In the genomic region with DNA sequence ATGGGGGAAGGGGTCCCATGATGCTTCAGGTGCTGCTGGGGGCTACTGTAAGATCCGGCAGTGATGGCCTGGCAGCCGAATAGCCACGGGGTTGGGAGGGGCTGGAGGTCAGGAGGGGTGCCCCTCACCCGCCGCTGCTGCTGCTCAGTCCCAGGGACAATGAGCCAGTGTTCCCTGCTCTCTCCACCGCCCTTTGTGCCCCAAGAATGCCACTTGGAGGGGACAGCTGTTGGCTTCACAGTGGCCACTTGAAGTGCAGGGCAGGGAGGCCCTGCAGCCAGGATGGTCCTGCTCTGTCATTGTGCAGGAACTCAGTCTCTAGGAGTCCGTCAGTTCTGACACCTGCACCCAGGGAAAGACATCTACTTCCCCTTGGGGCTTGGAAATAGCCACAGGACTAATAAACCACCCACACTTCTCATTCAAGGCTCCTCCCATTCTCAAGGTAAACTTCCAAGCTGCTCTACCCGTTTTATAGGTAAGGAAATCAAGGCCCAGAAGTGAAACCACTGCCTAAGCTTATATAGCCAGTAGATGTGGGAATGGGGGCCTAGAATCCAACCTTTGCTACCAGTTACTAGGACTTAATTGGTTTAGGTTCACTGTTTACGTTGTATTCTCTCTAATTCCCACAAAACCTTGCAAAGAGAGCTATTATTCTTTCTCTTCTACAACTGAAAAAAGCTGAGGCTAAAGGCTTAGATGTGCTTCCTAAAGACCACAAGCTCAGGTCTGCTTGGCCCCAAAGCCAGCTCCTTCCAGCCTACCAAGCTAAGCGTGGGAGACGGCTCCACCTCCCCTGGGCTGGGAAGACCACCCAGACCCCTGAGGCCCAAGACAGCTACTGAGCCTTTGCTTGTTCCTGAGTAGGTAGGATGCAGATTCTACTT, we compare ENCODE assay signal across 1 cellular context.
TF ChIP-seq lines count a peak whose summit lies in the region.

No MANE protein-coding gene starts in this region.

TF ChIP-seq in HepG2, 621 proteins besides CTCF, POLR2A, EP300 and RAD21 (continued from another document and continues in another):
- TF ChIP-seq, protein P1, sequence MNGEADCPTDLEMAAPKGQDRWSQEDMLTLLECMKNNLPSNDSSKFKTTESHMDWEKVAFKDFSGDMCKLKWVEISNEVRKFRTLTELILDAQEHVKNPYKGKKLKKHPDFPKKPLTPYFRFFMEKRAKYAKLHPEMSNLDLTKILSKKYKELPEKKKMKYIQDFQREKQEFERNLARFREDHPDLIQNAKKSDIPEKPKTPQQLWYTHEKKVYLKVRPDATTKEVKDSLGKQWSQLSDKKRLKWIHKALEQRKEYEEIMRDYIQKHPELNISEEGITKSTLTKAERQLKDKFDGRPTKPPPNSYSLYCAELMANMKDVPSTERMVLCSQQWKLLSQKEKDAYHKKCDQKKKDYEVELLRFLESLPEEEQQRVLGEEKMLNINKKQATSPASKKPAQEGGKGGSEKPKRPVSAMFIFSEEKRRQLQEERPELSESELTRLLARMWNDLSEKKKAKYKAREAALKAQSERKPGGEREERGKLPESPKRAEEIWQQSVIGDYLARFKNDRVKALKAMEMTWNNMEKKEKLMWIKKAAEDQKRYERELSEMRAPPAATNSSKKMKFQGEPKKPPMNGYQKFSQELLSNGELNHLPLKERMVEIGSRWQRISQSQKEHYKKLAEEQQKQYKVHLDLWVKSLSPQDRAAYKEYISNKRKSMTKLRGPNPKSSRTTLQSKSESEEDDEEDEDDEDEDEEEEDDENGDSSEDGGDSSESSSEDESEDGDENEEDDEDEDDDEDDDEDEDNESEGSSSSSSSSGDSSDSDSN (CRISPR knock-in tag; IDR thresholded peaks at IDR 0.05), result peak; percentile 18; the same call in 1 of the 2 replicates
- TF ChIP-seq MZF1 (CRISPR knock-in tag; IDR thresholded peaks at IDR 0.05; ENCODE audit: borderline replicate concordance), result no peak
- TF ChIP-seq, protein P2, sequence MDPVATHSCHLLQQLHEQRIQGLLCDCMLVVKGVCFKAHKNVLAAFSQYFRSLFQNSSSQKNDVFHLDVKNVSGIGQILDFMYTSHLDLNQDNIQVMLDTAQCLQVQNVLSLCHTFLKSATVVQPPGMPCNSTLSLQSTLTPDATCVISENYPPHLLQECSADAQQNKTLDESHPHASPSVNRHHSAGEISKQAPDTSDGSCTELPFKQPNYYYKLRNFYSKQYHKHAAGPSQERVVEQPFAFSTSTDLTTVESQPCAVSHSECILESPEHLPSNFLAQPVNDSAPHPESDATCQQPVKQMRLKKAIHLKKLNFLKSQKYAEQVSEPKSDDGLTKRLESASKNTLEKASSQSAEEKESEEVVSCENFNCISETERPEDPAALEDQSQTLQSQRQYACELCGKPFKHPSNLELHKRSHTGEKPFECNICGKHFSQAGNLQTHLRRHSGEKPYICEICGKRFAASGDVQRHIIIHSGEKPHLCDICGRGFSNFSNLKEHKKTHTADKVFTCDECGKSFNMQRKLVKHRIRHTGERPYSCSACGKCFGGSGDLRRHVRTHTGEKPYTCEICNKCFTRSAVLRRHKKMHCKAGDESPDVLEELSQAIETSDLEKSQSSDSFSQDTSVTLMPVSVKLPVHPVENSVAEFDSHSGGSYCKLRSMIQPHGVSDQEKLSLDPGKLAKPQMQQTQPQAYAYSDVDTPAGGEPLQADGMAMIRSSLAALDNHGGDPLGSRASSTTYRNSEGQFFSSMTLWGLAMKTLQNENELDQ (CRISPR knock-in tag; IDR thresholded peaks at IDR 0.05; ENCODE audit: borderline replicate concordance), result 0 out of 2 replicates have a peak, but pooled peaks have one; percentile 35
- TF ChIP-seq ATF1 (CRISPR knock-in tag; IDR thresholded peaks at IDR 0.05), result no peak
- 0 out of 2 replicates have a peak, but pooled peaks have one; percentile 48 for TF ChIP-seq BORCS8-MEF2B (CRISPR knock-in tag; IDR thresholded peaks at IDR 0.05)
- TF ChIP-seq HNF4A (CRISPR knock-in tag; IDR thresholded peaks at IDR 0.05), result peak; percentile 54
- TF ChIP-seq HOXD1 (CRISPR knock-in tag; IDR thresholded peaks at IDR 0.05), result no peak
- peak; percentile 23 for TF ChIP-seq TEAD3 (CRISPR knock-in tag; optimal IDR thresholded peaks at IDR 0.05; ENCODE audit: borderline replicate concordance)
- peak; percentile 47; the same call in 1 of the 2 replicates for TF ChIP-seq TARDBP (CRISPR knock-in tag; IDR thresholded peaks at IDR 0.05)
- peak; percentile 48; the same call in 1 of the 2 replicates for TF ChIP-seq ZNF788 (CRISPR knock-in tag; IDR thresholded peaks at IDR 0.05; ENCODE audit: borderline replicate concordance)
- TF ChIP-seq, protein P3, sequence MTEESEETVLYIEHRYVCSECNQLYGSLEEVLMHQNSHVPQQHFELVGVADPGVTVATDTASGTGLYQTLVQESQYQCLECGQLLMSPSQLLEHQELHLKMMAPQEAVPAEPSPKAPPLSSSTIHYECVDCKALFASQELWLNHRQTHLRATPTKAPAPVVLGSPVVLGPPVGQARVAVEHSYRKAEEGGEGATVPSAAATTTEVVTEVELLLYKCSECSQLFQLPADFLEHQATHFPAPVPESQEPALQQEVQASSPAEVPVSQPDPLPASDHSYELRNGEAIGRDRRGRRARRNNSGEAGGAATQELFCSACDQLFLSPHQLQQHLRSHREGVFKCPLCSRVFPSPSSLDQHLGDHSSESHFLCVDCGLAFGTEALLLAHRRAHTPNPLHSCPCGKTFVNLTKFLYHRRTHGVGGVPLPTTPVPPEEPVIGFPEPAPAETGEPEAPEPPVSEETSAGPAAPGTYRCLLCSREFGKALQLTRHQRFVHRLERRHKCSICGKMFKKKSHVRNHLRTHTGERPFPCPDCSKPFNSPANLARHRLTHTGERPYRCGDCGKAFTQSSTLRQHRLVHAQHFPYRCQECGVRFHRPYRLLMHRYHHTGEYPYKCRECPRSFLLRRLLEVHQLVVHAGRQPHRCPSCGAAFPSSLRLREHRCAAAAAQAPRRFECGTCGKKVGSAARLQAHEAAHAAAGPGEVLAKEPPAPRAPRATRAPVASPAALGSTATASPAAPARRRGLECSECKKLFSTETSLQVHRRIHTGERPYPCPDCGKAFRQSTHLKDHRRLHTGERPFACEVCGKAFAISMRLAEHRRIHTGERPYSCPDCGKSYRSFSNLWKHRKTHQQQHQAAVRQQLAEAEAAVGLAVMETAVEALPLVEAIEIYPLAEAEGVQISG (CRISPR knock-in tag; IDR thresholded peaks at IDR 0.05), result peak; percentile 37; the same call in 1 of the 2 replicates
- TF ChIP-seq, protein P4, sequence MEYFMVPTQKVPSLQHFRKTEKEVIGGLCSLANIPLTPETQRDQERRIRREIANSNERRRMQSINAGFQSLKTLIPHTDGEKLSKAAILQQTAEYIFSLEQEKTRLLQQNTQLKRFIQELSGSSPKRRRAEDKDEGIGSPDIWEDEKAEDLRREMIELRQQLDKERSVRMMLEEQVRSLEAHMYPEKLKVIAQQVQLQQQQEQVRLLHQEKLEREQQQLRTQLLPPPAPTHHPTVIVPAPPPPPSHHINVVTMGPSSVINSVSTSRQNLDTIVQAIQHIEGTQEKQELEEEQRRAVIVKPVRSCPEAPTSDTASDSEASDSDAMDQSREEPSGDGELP (IDR thresholded peaks at IDR 0.05; ENCODE audit: borderline replicate concordance, low read depth), result peak; percentile 87
- 0 out of 2 replicates have a peak, but pooled peaks have one; percentile 32 for TF ChIP-seq MTF2 (CRISPR knock-in tag; IDR thresholded peaks at IDR 0.05; ENCODE audit: borderline replicate concordance)
- TF ChIP-seq KDM1A (CRISPR knock-in tag; IDR thresholded peaks at IDR 0.05), result peak; percentile 78
- TF ChIP-seq, protein P5, sequence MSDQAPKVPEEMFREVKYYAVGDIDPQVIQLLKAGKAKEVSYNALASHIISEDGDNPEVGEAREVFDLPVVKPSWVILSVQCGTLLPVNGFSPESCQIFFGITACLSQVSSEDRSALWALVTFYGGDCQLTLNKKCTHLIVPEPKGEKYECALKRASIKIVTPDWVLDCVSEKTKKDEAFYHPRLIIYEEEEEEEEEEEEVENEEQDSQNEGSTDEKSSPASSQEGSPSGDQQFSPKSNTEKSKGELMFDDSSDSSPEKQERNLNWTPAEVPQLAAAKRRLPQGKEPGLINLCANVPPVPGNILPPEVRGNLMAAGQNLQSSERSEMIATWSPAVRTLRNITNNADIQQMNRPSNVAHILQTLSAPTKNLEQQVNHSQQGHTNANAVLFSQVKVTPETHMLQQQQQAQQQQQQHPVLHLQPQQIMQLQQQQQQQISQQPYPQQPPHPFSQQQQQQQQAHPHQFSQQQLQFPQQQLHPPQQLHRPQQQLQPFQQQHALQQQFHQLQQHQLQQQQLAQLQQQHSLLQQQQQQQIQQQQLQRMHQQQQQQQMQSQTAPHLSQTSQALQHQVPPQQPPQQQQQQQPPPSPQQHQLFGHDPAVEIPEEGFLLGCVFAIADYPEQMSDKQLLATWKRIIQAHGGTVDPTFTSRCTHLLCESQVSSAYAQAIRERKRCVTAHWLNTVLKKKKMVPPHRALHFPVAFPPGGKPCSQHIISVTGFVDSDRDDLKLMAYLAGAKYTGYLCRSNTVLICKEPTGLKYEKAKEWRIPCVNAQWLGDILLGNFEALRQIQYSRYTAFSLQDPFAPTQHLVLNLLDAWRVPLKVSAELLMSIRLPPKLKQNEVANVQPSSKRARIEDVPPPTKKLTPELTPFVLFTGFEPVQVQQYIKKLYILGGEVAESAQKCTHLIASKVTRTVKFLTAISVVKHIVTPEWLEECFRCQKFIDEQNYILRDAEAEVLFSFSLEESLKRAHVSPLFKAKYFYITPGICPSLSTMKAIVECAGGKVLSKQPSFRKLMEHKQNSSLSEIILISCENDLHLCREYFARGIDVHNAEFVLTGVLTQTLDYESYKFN (CRISPR knock-in tag; conservative IDR thresholded peaks at IDR 0.05), result peak; percentile 21; the same call in 1 of the 2 replicates
- no peak for TF ChIP-seq ZNF616 (CRISPR knock-in tag; IDR thresholded peaks at IDR 0.05; ENCODE audit: low read depth)
- TF ChIP-seq ZNF839 (CRISPR knock-in tag; IDR thresholded peaks at IDR 0.05; ENCODE audit: borderline replicate concordance), result no peak
- TF ChIP-seq GATAD2A (CRISPR knock-in tag; IDR thresholded peaks at IDR 0.05), result peak; percentile 68; the same call in 1 of the 2 replicates
- TF ChIP-seq, protein P6, sequence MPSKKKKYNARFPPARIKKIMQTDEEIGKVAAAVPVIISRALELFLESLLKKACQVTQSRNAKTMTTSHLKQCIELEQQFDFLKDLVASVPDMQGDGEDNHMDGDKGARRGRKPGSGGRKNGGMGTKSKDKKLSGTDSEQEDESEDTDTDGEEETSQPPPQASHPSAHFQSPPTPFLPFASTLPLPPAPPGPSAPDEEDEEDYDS (CRISPR knock-in tag; IDR thresholded peaks at IDR 0.05), result no peak
- TF ChIP-seq SIX4 (CRISPR knock-in tag; IDR thresholded peaks at IDR 0.05), result 0 out of 2 replicates have a peak, but pooled peaks have one; percentile 21
- no peak for TF ChIP-seq SOX13 (IDR thresholded peaks at IDR 0.05)
- peak in 1 of 2 experiments; percentile 79; a peak in 2 of 4 replicates for TF ChIP-seq SOX13 (CRISPR knock-in tag; conservative IDR thresholded peaks at IDR 0.05 in 1 of 2, IDR thresholded peaks at IDR 0.05 in 1 of 2)
- TF ChIP-seq, protein P7, sequence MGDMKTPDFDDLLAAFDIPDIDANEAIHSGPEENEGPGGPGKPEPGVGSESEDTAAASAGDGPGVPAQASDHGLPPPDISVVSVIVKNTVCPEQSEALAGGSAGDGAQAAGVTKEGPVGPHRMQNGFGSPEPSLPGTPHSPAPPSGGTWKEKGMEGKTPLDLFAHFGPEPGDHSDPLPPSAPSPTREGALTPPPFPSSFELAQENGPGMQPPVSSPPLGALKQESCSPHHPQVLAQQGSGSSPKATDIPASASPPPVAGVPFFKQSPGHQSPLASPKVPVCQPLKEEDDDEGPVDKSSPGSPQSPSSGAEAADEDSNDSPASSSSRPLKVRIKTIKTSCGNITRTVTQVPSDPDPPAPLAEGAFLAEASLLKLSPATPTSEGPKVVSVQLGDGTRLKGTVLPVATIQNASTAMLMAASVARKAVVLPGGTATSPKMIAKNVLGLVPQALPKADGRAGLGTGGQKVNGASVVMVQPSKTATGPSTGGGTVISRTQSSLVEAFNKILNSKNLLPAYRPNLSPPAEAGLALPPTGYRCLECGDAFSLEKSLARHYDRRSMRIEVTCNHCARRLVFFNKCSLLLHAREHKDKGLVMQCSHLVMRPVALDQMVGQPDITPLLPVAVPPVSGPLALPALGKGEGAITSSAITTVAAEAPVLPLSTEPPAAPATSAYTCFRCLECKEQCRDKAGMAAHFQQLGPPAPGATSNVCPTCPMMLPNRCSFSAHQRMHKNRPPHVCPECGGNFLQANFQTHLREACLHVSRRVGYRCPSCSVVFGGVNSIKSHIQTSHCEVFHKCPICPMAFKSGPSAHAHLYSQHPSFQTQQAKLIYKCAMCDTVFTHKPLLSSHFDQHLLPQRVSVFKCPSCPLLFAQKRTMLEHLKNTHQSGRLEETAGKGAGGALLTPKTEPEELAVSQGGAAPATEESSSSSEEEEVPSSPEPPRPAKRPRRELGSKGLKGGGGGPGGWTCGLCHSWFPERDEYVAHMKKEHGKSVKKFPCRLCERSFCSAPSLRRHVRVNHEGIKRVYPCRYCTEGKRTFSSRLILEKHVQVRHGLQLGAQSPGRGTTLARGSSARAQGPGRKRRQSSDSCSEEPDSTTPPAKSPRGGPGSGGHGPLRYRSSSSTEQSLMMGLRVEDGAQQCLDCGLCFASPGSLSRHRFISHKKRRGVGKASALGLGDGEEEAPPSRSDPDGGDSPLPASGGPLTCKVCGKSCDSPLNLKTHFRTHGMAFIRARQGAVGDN (CRISPR knock-in tag; IDR thresholded peaks at IDR 0.05), result peak; percentile 73
- TF ChIP-seq YEATS2 (CRISPR knock-in tag; IDR thresholded peaks at IDR 0.05; ENCODE audit: borderline replicate concordance), result no peak
- no peak for TF ChIP-seq KDM2A (CRISPR knock-in tag; IDR thresholded peaks at IDR 0.05; ENCODE audit: borderline replicate concordance, low read depth)
- peak; percentile 58; the same call in 1 of the 2 replicates for TF ChIP-seq ZFX (CRISPR knock-in tag; IDR thresholded peaks at IDR 0.05; ENCODE audit: low read depth)
- TF ChIP-seq HOXA3 (CRISPR knock-in tag; IDR thresholded peaks at IDR 0.05), result peak; percentile 30; the same call in 1 of the 2 replicates
- 0 out of 2 replicates have a peak, but pooled peaks have one; percentile 28 for TF ChIP-seq KAT7 (CRISPR knock-in tag; IDR thresholded peaks at IDR 0.05; ENCODE audit: borderline replicate concordance)
- peak; percentile 35 for TF ChIP-seq HNRNPLL (IDR thresholded peaks at IDR 0.05; ENCODE audit: low read depth, low read length, poor library complexity, severe bottlenecking)
- no peak for TF ChIP-seq TBX3 (IDR thresholded peaks at IDR 0.05; ENCODE audit: borderline replicate concordance)
- TF ChIP-seq ZNF768 (CRISPR knock-in tag; IDR thresholded peaks at IDR 0.05), result peak; percentile 28; the same call in 1 of the 2 replicates
- no peak for TF ChIP-seq RBM39 (IDR thresholded peaks at IDR 0.05; ENCODE audit: low read depth, low read length, poor library complexity, severe bottlenecking)
- TF ChIP-seq, protein P8, sequence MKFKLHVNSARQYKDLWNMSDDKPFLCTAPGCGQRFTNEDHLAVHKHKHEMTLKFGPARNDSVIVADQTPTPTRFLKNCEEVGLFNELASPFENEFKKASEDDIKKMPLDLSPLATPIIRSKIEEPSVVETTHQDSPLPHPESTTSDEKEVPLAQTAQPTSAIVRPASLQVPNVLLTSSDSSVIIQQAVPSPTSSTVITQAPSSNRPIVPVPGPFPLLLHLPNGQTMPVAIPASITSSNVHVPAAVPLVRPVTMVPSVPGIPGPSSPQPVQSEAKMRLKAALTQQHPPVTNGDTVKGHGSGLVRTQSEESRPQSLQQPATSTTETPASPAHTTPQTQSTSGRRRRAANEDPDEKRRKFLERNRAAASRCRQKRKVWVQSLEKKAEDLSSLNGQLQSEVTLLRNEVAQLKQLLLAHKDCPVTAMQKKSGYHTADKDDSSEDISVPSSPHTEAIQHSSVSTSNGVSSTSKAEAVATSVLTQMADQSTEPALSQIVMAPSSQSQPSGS (CRISPR knock-in tag; IDR thresholded peaks at IDR 0.05), result 0 out of 2 replicates have a peak, but pooled peaks have one; percentile 17
- TF ChIP-seq ZNF614 (CRISPR knock-in tag; IDR thresholded peaks at IDR 0.05; ENCODE audit: borderline replicate concordance), result 0 out of 2 replicates have a peak, but pooled peaks have one; percentile 8
- peak; percentile 76; the same call in 1 of the 2 replicates for TF ChIP-seq ZNF30 (CRISPR knock-in tag; IDR thresholded peaks at IDR 0.05)
- TF ChIP-seq KDM6A (CRISPR knock-in tag; IDR thresholded peaks at IDR 0.05; ENCODE audit: low read depth), result no peak
- peak; percentile 70 for TF ChIP-seq POLR2G (IDR thresholded peaks at IDR 0.05; ENCODE audit: low read depth, low read length)
